Comparison of ENCODE assay signal across 8 cellular contexts in the genomic region with DNA sequence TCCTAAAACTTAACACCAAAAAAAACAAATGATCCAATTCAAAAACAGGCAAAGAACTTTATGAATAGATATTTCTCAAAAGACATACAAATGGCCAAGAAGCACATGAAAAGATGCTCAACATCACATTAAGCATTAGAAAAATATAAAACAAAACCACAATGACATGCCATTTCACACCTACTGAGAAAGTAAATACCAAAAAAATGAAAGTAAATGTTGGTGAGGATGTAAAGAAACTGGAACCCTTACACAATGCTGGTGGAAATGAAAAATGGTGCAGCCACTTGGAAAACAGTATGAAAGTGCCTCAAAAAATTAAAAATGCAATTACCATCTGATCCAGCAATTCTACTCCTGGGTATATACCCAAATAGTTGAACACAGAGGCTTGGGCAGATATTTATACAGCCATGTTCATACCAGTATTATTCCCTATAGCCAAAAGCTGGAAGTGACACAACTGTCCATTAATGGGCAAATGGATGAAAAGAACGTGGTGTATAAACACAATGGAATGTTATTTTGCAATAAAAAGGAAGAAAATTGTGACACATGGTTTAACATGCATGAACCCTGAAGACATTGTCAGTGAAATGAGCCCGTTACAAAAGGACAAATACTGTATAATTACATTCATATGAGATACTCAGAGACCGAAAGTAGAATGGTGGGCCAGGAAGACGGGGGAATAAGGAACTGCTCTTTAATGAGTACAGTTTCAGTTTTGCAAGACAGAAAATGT.
A peak's percentile ranks its signal among the peaks of the same experiment; 100 is the strongest.
DNase-seq lines count a peak whose midpoint lies in the region; ATAC-seq, FAIRE-seq and TF ChIP-seq lines count a peak whose summit lies in the region.

No MANE protein-coding gene starts in this region.

- CTCF ChIA-PET in CD8-positive, alpha-beta T cell (lab: Charles Lee): interaction anchor here (0.6 kb wide), 1 partner anchor 176 kb away, joined by 3 read pairs; no protein-coding TSS in a partner anchor

- no peaks in the 10 kb centered on the region for H3K36me3 ChIP-seq in CD8-positive, alpha-beta T cell (ENCODE audit: insufficient read depth, low read length)

- peaks cover 44% of the 10 kb centered on the region for H3K4me1 Mint-ChIP-seq in HFFc6 (ENCODE audit: low read depth)
- H3K4me1 Mint-ChIP-seq in CD8-positive, alpha-beta T cell (ENCODE audit: low read depth): peaks cover 27% of the 10 kb centered on the region

- peaks cover 2% of the 10 kb centered on the region; the same call in 1 of the 2 replicates for H3K27me3 Mint-ChIP-seq in HFFc6 (ENCODE audit: insufficient read depth)
- H3K27me3 Mint-ChIP-seq in CD8-positive, alpha-beta T cell (ENCODE audit: low read depth): no peaks in the 10 kb centered on the region

- H3K4me3 ChIP-seq in CD8-positive, alpha-beta T cell (ENCODE audit: low read depth, low read length): no peak overlapping the region

- no peak for ATAC-seq in CD8-positive, alpha-beta T cell

- no peaks in the 10 kb centered on the region for H3K27me3 ChIP-seq in CD8-positive, alpha-beta T cell (ENCODE audit: insufficient read depth, low read length)

- no peaks in the 10 kb centered on the region for H3K9me3 Mint-ChIP-seq in HFFc6
- H3K9me3 Mint-ChIP-seq in CD8-positive, alpha-beta T cell: no peaks in the 10 kb centered on the region

- H3K27ac Mint-ChIP-seq in HFFc6: peak overlapping the region; percentile 90
- H3K27ac Mint-ChIP-seq in CD8-positive, alpha-beta T cell: no peak overlapping the region

- H3K36me3 Mint-ChIP-seq in HFFc6 (ENCODE audit: low read depth): peaks cover 32% of the 10 kb centered on the region
- peaks cover 16% of the 10 kb centered on the region for H3K36me3 Mint-ChIP-seq in CD8-positive, alpha-beta T cell

- TF ChIP-seq CTCF in GM13976 (IDR thresholded peaks at IDR 0.05; ENCODE audit: borderline replicate concordance, control extremely low read depth, extremely low read depth, insufficient read depth, missing control alignments) (no peak), HFFc6 (IDR thresholded peaks at IDR 0.05) (peak; percentile 21; the same call in 1 of the 2 replicates)
- TF ChIP-seq CTCF in CD8-positive, alpha-beta T cell (IDR thresholded peaks at IDR 0.05): no peak

- no peak for FAIRE-seq in urothelium cell line (lab: Jason Lieb, UNC)

- DNase-seq in GM13976 (ENCODE audit: low spot score) (peak; percentile 53), HFFc6 (peak; percentile 87), MV-4-11 (lab: John Stamatoyannopoulos, UW) (peak; percentile 87), hepatic stellate cell (ENCODE audit: low spot score) (peak; percentile 15), COR-L47 (lab: John Stamatoyannopoulos, UW) (no peak), urothelium cell line (ENCODE audit: low spot score) (no peak)
- no peak for DNase-seq in activated CD4-positive, alpha-beta T cell treated with anti-CD3 and anti-CD28 coated beads for 48 hours
- DNase-seq in CD8-positive, alpha-beta T cell: no peak

- H3K4me1 ChIP-seq in CD8-positive, alpha-beta T cell (ENCODE audit: insufficient read depth, low read length): peaks cover 2% of the 10 kb centered on the region

- H3K4me3 Mint-ChIP-seq in HFFc6: peak overlapping the region; percentile 88
- H3K4me3 Mint-ChIP-seq in CD8-positive, alpha-beta T cell: no peak overlapping the region

- H3K27ac ChIP-seq in CD8-positive, alpha-beta T cell (ENCODE audit: low read depth, low read length): no peak overlapping the region

- no peaks in the 10 kb centered on the region for H3K9me3 ChIP-seq in CD8-positive, alpha-beta T cell (ENCODE audit: low read length)

- intact Hi-C loops in CD8-positive, alpha-beta T cell (cut with DNase I, micrococcal nuclease): no loop called here

- POLR2A ChIA-PET in CD8-positive, alpha-beta T cell (lab: Charles Lee): no interaction called here

- in situ Hi-C loops in GM13976 (cut with MboI; ENCODE audit: low sequenced_read_pairs, unreplicated experiment): no loop called here

Comparison
In these comparisons a context has a peak if more than half of its experiments do, and no peak if none do; other contexts are left out.
1. DNase-seq: peak in GM13976 (single experiment), HFFc6 (single experiment), MV-4-11 (single experiment) and hepatic stellate cell (single experiment); none in activated CD4-positive, alpha-beta T cell treated with anti-CD3 and anti-CD28 coated beads for 48 hours (single experiment), CD8-positive, alpha-beta T cell (0 of 7), COR-L47 (single experiment) and urothelium cell line (single experiment).